ENCODE assay signal across 1 cellular context in the genomic region with DNA sequence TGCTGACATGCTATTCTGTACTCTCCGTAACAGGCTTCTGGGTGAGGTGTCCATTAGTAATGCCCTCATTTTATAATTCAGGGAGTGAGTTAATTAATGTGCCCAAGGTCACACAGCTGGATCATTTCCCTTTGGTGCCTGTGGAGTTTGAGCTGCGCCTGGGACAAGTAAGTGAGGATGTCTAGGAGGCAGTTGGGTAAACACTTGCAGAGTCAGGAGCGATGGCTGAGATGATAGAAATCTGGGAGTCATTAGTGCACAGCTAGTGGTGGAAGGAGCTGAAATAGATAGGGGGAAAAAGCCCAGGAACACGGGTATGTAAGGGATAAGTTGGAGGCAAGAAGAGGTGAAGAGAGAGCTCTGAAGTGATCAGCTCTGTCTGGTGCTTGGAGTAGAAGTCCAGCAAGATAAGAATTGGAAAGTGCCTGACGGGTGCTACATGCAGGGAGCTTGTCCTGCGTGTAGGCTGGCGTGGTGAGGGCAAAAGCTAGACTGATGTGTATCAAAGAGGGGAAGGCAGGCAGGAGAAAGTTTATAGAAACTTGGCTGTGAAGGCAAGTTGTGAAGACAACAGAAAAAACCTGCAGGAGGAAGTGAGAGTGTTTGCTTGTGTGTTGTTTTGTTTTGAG.
TF ChIP-seq lines count a peak whose summit lies in the region.

No MANE protein-coding gene starts in this region.

TF ChIP-seq in K562, 482 proteins besides CTCF, POLR2A, EP300 and RAD21 (continued from another document and continues in another):
- 0 out of 2 replicates have a peak, but pooled peaks have one; percentile 29 for TF ChIP-seq THAP12 (CRISPR knock-in tag; IDR thresholded peaks at IDR 0.05)
- peak; percentile 49; the same call in 1 of the 2 replicates for TF ChIP-seq ZEB2 (IDR thresholded peaks at IDR 0.05)
- TF ChIP-seq TFAP4 (CRISPR knock-in tag; IDR thresholded peaks at IDR 0.05; ENCODE audit: borderline replicate concordance), result no peak
- TF ChIP-seq BRF2 (IDR thresholded peaks at IDR 0.05; ENCODE audit: borderline replicate concordance, insufficient read depth, insufficient read length), result no peak
- peak; percentile 79 for TF ChIP-seq DPF2 (IDR thresholded peaks at IDR 0.05)
- no peak for TF ChIP-seq DDX20 (tag; IDR thresholded peaks at IDR 0.05; ENCODE audit: low read depth)
- TF ChIP-seq ATF1 (CRISPR knock-in tag; IDR thresholded peaks at IDR 0.05), result no peak
- no peak for TF ChIP-seq ATF1 (tag; IDR thresholded peaks at IDR 0.05)
- TF ChIP-seq ZNF3 (CRISPR knock-in tag; IDR thresholded peaks at IDR 0.05), result no peak
- TF ChIP-seq SMARCA4 (IDR thresholded peaks at IDR 0.05), result peak; percentile 85
- no peak for TF ChIP-seq HDAC8 (tag; IDR thresholded peaks at IDR 0.05)
- TF ChIP-seq ZNF318 (IDR thresholded peaks at IDR 0.05; ENCODE audit: borderline replicate concordance in 1 of 2, low read depth in 1 of 2), result 0 out of 4 replicates have a peak, but pooled peaks of 1 of the 2 experiments have one; percentile 30
- TF ChIP-seq NFYB (IDR thresholded peaks at IDR 0.05; ENCODE audit: extremely low read depth, insufficient read length), result no peak
- TF ChIP-seq TOE1 (IDR thresholded peaks at IDR 0.05; ENCODE audit: borderline replicate concordance), result peak; percentile 29; the same call in 1 of the 2 replicates
- no peak for TF ChIP-seq TOE1 (CRISPR knock-in tag; IDR thresholded peaks at IDR 0.05; ENCODE audit: borderline replicate concordance, low read depth)
- TF ChIP-seq, protein P1, sequence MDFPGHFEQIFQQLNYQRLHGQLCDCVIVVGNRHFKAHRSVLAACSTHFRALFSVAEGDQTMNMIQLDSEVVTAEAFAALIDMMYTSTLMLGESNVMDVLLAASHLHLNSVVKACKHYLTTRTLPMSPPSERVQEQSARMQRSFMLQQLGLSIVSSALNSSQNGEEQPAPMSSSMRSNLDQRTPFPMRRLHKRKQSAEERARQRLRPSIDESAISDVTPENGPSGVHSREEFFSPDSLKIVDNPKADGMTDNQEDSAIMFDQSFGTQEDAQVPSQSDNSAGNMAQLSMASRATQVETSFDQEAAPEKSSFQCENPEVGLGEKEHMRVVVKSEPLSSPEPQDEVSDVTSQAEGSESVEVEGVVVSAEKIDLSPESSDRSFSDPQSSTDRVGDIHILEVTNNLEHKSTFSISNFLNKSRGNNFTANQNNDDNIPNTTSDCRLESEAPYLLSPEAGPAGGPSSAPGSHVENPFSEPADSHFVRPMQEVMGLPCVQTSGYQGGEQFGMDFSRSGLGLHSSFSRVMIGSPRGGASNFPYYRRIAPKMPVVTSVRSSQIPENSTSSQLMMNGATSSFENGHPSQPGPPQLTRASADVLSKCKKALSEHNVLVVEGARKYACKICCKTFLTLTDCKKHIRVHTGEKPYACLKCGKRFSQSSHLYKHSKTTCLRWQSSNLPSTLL (IDR thresholded peaks at IDR 0.05), result no peak
- peak; percentile 79; the same call in 1 of the 2 replicates for TF ChIP-seq HLTF (IDR thresholded peaks at IDR 0.05)
- TF ChIP-seq JUND (IDR thresholded peaks at IDR 0.05; ENCODE audit: borderline replicate concordance, low read depth, low read length), result peak; percentile 38; the same call in 1 of the 2 replicates
- TF ChIP-seq JUND (tag; IDR thresholded peaks at IDR 0.05; ENCODE audit: borderline replicate concordance, low read depth, low read length), result peak; percentile 63; the same call in 2 of the 3 replicates
- TF ChIP-seq CTBP1 (IDR thresholded peaks at IDR 0.05; ENCODE audit: borderline replicate concordance), result peak; percentile 80
- no peak for TF ChIP-seq DNMT1 (IDR thresholded peaks at IDR 0.05)
- peak; percentile 11; the same call in 1 of the 2 replicates for TF ChIP-seq NCOR1 (IDR thresholded peaks at IDR 0.05)
- TF ChIP-seq RFX7 (CRISPR knock-in tag; IDR thresholded peaks at IDR 0.05), result peak; percentile 63; the same call in 1 of the 2 replicates
- TF ChIP-seq ZNF57 (CRISPR knock-in tag; IDR thresholded peaks at IDR 0.05), result no peak
- no peak for TF ChIP-seq PPARD (CRISPR knock-in tag; IDR thresholded peaks at IDR 0.05)
- TF ChIP-seq ZNF512 (tag; IDR thresholded peaks at IDR 0.05), result no peak
- TF ChIP-seq SMARCE1 (IDR thresholded peaks at IDR 0.05), result peak; percentile 77
- TF ChIP-seq NRF1 (conservative IDR thresholded peaks at IDR 0.05 in 1 of 2, IDR thresholded peaks at IDR 0.05 in 1 of 2), result peak; percentile 25 to 39; a peak in 1 of 4 replicates
- peak; percentile 68 for TF ChIP-seq NBN (IDR thresholded peaks at IDR 0.05; ENCODE audit: low read depth)
- TF ChIP-seq RBBP5 (IDR thresholded peaks at IDR 0.05; ENCODE audit: borderline replicate concordance, insufficient read depth, low read length, poor library complexity, severe bottlenecking), result peak; percentile 33
- no peak for TF ChIP-seq SREBF1 (IDR thresholded peaks at IDR 0.05; ENCODE audit: borderline replicate concordance, low read depth, low read length)
- no peak for TF ChIP-seq ILK (tag; IDR thresholded peaks at IDR 0.05; ENCODE audit: borderline replicate concordance, low read depth)
- TF ChIP-seq CSDE1 (IDR thresholded peaks at IDR 0.05), result no peak
- peak; percentile 21; the same call in 1 of the 2 replicates for TF ChIP-seq CXXC5 (CRISPR knock-in tag; IDR thresholded peaks at IDR 0.05)
- TF ChIP-seq SMAD4 (CRISPR knock-in tag; conservative IDR thresholded peaks at IDR 0.05), result peak; percentile 25; the same call in 1 of the 2 replicates
- peak; percentile 10; the same call in 1 of the 2 replicates for TF ChIP-seq L3MBTL2 (IDR thresholded peaks at IDR 0.05)
